Comparison of ENCODE assay signal across 1 cellular context in the genomic region with DNA sequence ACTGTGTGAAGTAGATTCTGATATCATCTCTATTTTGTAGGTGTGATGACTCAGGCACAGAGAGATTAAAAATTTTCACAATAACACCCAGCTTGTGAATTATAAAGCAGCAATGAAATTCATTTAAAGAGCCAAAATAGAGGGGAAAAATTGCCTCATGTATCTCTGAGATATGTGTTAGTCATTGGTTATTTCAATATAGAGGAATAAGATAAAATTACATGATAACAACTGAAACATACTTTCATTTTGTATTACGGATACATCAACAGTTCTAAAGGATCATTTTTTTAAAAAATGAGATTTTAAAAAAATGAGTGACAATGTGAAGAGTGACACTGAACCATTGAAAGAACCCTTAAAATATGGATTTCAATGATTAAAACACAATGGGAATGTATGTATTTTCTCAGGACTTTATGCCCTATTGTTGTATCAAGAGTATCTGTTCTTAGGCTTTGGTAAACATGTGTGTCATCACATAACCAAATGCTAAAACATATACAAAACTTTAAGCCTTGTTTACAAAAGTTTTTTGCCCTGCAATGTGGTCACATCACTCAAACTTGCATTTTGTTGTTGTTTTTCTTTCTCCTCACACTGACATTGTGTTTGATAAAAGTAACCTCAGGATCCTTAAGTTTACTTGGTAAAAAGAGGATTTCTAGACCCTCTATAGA.
TF ChIP-seq lines count a peak whose summit lies in the region.

No MANE protein-coding gene starts in this region.

TF ChIP-seq in IMR-90, 13 proteins besides CTCF, POLR2A, EP300 and RAD21 (continued from another document):
- TF ChIP-seq MXI1 (IDR thresholded peaks at IDR 0.05; ENCODE audit: borderline replicate concordance, low read depth, low read length) (no peak), MAFK (IDR thresholded peaks at IDR 0.05; ENCODE audit: low read depth, low read length) (no peak), NFE2L2 (IDR thresholded peaks at IDR 0.05; ENCODE audit: low read depth, low read length) (no peak), BHLHE40 (IDR thresholded peaks at IDR 0.05; ENCODE audit: low read depth, low read length) (no peak), FOS (IDR thresholded peaks at IDR 0.05; ENCODE audit: low read depth, low read length) (no peak), CEBPB (IDR thresholded peaks at IDR 0.05; ENCODE audit: low read depth, low read length) (peak; percentile 14; the same call in 1 of the 2 replicates)
- TF ChIP-seq, protein P1, sequence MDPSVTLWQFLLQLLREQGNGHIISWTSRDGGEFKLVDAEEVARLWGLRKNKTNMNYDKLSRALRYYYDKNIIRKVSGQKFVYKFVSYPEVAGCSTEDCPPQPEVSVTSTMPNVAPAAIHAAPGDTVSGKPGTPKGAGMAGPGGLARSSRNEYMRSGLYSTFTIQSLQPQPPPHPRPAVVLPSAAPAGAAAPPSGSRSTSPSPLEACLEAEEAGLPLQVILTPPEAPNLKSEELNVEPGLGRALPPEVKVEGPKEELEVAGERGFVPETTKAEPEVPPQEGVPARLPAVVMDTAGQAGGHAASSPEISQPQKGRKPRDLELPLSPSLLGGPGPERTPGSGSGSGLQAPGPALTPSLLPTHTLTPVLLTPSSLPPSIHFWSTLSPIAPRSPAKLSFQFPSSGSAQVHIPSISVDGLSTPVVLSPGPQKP (IDR thresholded peaks at IDR 0.05; ENCODE audit: borderline replicate concordance, low read depth, low read length), result no peak
TF ChIP-seq in IMR-90: peak in this region for 1.
